Comparison of ENCODE assay signal across 8 cellular contexts in the genomic region with DNA sequence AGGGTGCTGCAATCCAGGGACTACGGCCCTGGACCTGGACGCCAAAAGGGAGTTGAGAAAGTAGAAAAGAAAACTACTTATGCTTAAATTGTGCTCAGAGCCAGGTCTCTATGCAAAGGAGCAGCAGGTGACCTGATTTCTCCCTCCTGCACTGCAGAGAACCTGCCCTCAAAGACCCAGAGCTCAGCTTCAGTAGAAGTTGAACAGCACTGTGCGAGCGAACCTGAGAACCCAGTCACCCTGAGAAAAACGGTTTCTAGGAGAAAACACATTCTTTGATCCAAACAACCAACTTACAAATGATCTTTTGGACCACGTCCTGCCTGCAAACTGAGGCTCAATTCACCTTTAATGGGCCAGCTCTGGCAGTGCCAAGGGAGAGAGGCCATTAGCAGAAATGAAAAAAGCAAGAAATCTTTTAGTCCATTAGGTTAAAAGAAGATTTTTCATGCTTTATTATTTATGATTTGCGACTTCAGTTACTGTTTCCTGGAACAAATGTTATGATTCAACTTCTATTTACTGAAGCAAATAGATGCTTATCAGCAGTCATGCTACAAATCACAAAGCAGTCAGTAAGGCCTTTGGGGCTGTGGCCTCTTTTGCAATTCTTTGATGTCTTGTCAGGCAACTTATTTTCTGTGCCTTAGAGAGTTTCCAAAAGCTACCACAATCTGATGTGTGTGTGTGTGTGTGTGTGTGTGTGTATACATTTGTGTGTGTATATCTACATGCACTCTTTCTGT.
DNase-seq lines count a peak whose midpoint lies in the region; ATAC-seq and TF ChIP-seq lines count a peak whose summit lies in the region.

No MANE protein-coding gene starts in this region.

- H4K20me1 ChIP-seq in PC-9 (ENCODE audit: insufficient read depth) = no peaks in the 10 kb centered on the region

- peak overlapping the region; percentile 64; the same call in 1 of the 2 replicates for H2AFZ ChIP-seq in PC-9

- peaks cover 64% of the 10 kb centered on the region for H3K4me1 ChIP-seq in PC-9 (replicated peaks; ENCODE audit: insufficient read depth)
- H3K4me1 ChIP-seq in lung (ENCODE audit: control insufficient read depth in 2 of 2, insufficient read depth in 2 of 2, low read length in 2 of 2) = peaks cover 3 to 5% of the 10 kb centered on the region in 2 donors

- peak overlapping the region; percentile 85 for H3K4me3 Mint-ChIP-seq in activated naive CD8-positive, alpha-beta T cell treated with anti-CD3 and anti-CD28 coated beads, Interleukin-2, amount 50 U/mL, for 24 hours

- intact Hi-C loops in PC-9 (cut with micrococcal nuclease; ENCODE audit: unreplicated experiment) = no loop called here
- intact Hi-C loops in Right ventricle myocardium superior (cut with DNase I) = no loop called here

- H3K4me3 ChIP-seq in PC-9 (peak overlapping the region; percentile 35; the same call in 1 of the 2 replicates), lung (no peak overlapping the region)

- no peaks in the 10 kb centered on the region for H3K79me2 ChIP-seq in PC-9 (ENCODE audit: low read depth)

- H3K36me3 ChIP-seq in PC-9 (ENCODE audit: low read depth) (no peaks in the 10 kb centered on the region), lung (ENCODE audit: control insufficient read depth in 2 of 2, insufficient read depth in 2 of 2, low read length in 2 of 2) (no peaks in the 10 kb centered on the region)

- peaks cover 69% of the 10 kb centered on the region for H3K4me1 Mint-ChIP-seq in activated naive CD8-positive, alpha-beta T cell treated with anti-CD3 and anti-CD28 coated beads, Interleukin-2, amount 50 U/mL, for 24 hours

- TF ChIP-seq CTCF in PC-9 (conservative IDR thresholded peaks at IDR 0.05) = no peak
- no peak for TF ChIP-seq CTCF in lung (IDR thresholded peaks at IDR 0.05; ENCODE audit: control extremely low read depth, extremely low read depth)

- H3K27me3 ChIP-seq in PC-9 (ENCODE audit: insufficient read depth, low read depth) (no peaks in the 10 kb centered on the region), lung (ENCODE audit: control insufficient read depth, insufficient read depth) (no peaks in the 10 kb centered on the region)

- BruUV-seq in PC-9 (replicated peaks; lab: Mats Ljungman, UMichigan) = no TSS peak

- H3K9me3 ChIP-seq in PC-9 (ENCODE audit: insufficient read depth, low read depth) (peaks cover 3% of the 10 kb centered on the region; the same call in 1 of the 2 replicates), lung (ENCODE audit: control insufficient read depth in 2 of 2, insufficient read depth in 1 of 2, low read length in 1 of 2) (no peaks in the 10 kb centered on the region)

- H3K27me3 Mint-ChIP-seq in activated naive CD8-positive, alpha-beta T cell treated with anti-CD3 and anti-CD28 coated beads, Interleukin-2, amount 50 U/mL, for 24 hours = no peaks in the 10 kb centered on the region

- H3K27ac Mint-ChIP-seq in activated naive CD8-positive, alpha-beta T cell treated with anti-CD3 and anti-CD28 coated beads, Interleukin-2, amount 50 U/mL, for 24 hours = peak overlapping the region; percentile 100

- H3K9me3 Mint-ChIP-seq in activated naive CD8-positive, alpha-beta T cell treated with anti-CD3 and anti-CD28 coated beads, Interleukin-2, amount 50 U/mL, for 24 hours = peaks cover 7% of the 10 kb centered on the region

- peak; percentile 7 for DNase-seq in COLO829 (ENCODE audit: low spot score)
- DNase-seq in PC-9 = peak; percentile 45 to 95
- DNase-seq in activated naive CD8-positive, alpha-beta T cell treated with anti-CD3 and anti-CD28 coated beads, Interleukin-2, amount 50 U/mL, for 24 hours = no peak
- no peak for DNase-seq in lung (ENCODE audit: low spot score)
- no peak for DNase-seq in hepatic stellate cell (ENCODE audit: low spot score)
- no peak for DNase-seq in Right ventricle myocardium superior

- POLR2A ChIA-PET in PC-9 (lab: Charles Lee; ENCODE audit: unreplicated experiment) = interaction anchor here (0.6 to 0.7 kb wide), 2 partner anchors 72 to 554 kb away, joined by 5 to 7 read pairs; a partner anchor contains a TSS

- peak overlapping the region; percentile 89 for H3K27ac ChIP-seq in PC-9
- peak overlapping the region; percentile 4 to 80 for H3K27ac ChIP-seq in lung (ENCODE audit: low read depth in 1 of 2, low read length in 1 of 2)

- 41 to 54% methylated on average over 7 of the region's 7 CpGs for WGBS in lung, 2 donors

- CTCF ChIA-PET in PC-9 (lab: Charles Lee) = no interaction called here

- H3K36me3 Mint-ChIP-seq in activated naive CD8-positive, alpha-beta T cell treated with anti-CD3 and anti-CD28 coated beads, Interleukin-2, amount 50 U/mL, for 24 hours (ENCODE audit: low read depth) = peaks cover 4% of the 10 kb centered on the region

- peak overlapping the region; percentile 79 for H3K4me2 ChIP-seq in PC-9

- peaks cover 19% of the 10 kb centered on the region for H3F3A ChIP-seq in PC-9 (ENCODE audit: insufficient read depth, low read depth)

- ATAC-seq in activated naive CD8-positive, alpha-beta T cell treated with anti-CD3 and anti-CD28 coated beads, Interleukin-2, amount 50 U/mL, for 24 hours = peak; percentile 39
- ATAC-seq in lung (ENCODE audit: insufficient read depth, low FRiP score) (peak; percentile 15), Right ventricle myocardium superior (ENCODE audit: poor library complexity) (no peak), GM18858 (IDR thresholded peaks at IDR 0.05; ENCODE audit: unreplicated experiment) (no peak), GM21576 (IDR thresholded peaks at IDR 0.05; ENCODE audit: unreplicated experiment) (no peak)

- no peaks in the 10 kb centered on the region for H3K9me2 ChIP-seq in PC-9 (ENCODE audit: insufficient read depth)

Comparison
In these comparisons a context has a peak if more than half of its experiments do, and no peak if none do; other contexts are left out.
1. DNase-seq: peak in COLO829 (single experiment) and PC-9 (2 of 2); none in activated naive CD8-positive, alpha-beta T cell treated with anti-CD3 and anti-CD28 coated beads, Interleukin-2, amount 50 U/mL, for 24 hours (single experiment), lung (single experiment), hepatic stellate cell (single experiment) and Right ventricle myocardium superior (single experiment).
2. ATAC-seq: peak in activated naive CD8-positive, alpha-beta T cell treated with anti-CD3 and anti-CD28 coated beads, Interleukin-2, amount 50 U/mL, for 24 hours (single experiment) and lung (single experiment); none in Right ventricle myocardium superior (single experiment), GM18858 (single experiment) and GM21576 (single experiment).